10 cellular contexts compared by ENCODE assay signal in genomic region chr2:152375174-152375573, GRCh38.
"Had no signal": no experiment of that assay in that cellular context is flagged by ENCODE, and none has a peak within 500 bp of the region (broad histone marks: within the 10 kb centered on the region; RNA-seq: fewer than 3 reads in every experiment).

No MANE protein-coding gene starts in this region.

- H3K4me1 ChIP-seq: HAP-1 had no signal

- ATAC-seq: GM23338, HCT116 had no signal

- H3K4me3 ChIP-seq: GM23248, GM23338, HAP-1 had no signal

- H3K27ac ChIP-seq: GM23248 had no signal

- H3K27ac Mint-ChIP-seq: GM23338, H9, HFFc6 had no signal

- H3K36me3 ChIP-seq: HAP-1 had no signal

- DNase-seq: GM23248, GOT3, H7, H9, HCEC 1CT, HFFc6 had no signal

- H3K9me3 ChIP-seq: HAP-1 had no signal

- H3K4me3 Mint-ChIP-seq: GM23338, H9, HFFc6 had no signal

- FAIRE-seq: H1 had no signal

- H3K9me3 Mint-ChIP-seq: GM23338, H9, HFFc6 had no signal
